Comparison of ENCODE assay signal across 8 cellular contexts in the genomic region with DNA sequence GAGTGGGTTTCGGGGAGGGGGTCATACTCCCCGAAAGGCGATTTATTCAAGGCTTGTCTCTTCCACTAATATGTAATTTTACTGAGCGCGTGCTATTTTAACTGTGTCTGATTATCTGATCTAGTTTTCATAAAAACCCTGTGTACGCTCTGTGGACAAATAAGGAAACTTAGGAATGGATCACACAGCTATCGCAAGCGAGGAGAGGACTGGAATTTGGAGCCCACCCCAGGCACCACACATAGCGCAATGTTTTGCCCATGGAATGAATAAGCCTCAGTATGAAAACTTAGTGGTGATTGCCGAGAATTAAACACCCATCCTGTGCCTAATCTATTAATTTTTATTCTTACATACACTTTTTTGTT. TPM values are rescaled to one million over a fixed set of nuclear protein-coding genes. Genes with fewer than 3 reads are reported as not detected.
DNase-seq lines count a peak whose midpoint lies in the region; ATAC-seq and TF ChIP-seq lines count a peak whose summit lies in the region.

No MANE protein-coding gene starts in this region.

- peaks cover 24% of the 10 kb centered on the region for H3K79me2 ChIP-seq in osteoblast (ENCODE audit: insufficient read depth, low read length)

- H4K20me1 ChIP-seq in osteoblast (ENCODE audit: insufficient read depth, low read length) = peaks cover 40% of the 10 kb centered on the region

- H3K36me3 Mint-ChIP-seq in stimulated activated naive CD8-positive, alpha-beta T cell treated with anti-CD3 and anti-CD28 coated beads, Interleukin-15, Interleukin-2, amounts not matched to agents 100 ng/mL and 50 ng/mL, for 24 hours (ENCODE audit: low read depth) = peaks cover 42% of the 10 kb centered on the region

- no peaks in the 10 kb centered on the region for H3K9me3 Mint-ChIP-seq in stimulated activated naive CD8-positive, alpha-beta T cell treated with anti-CD3 and anti-CD28 coated beads, Interleukin-15, Interleukin-2, amounts not matched to agents 100 ng/mL and 50 ng/mL, for 24 hours

- no peak for ATAC-seq in stimulated activated naive CD8-positive, alpha-beta T cell treated with anti-CD3 and anti-CD28 coated beads, Interleukin-15, Interleukin-2, amounts not matched to agents 100 U/mL and 50 U/mL, for 24 hours
- ATAC-seq in SK-N-SH treated with all-trans-retinoic acid at 6 μM for 48 hours (peak; percentile 45), GM19467 (IDR thresholded peaks at IDR 0.05; ENCODE audit: unreplicated experiment) (no peak), GM21619 (IDR thresholded peaks at IDR 0.05; ENCODE audit: unreplicated experiment) (no peak)

- peaks cover 36% of the 10 kb centered on the region for H3K4me1 Mint-ChIP-seq in stimulated activated naive CD8-positive, alpha-beta T cell treated with anti-CD3 and anti-CD28 coated beads, Interleukin-15, Interleukin-2, amounts not matched to agents 100 ng/mL and 50 ng/mL, for 24 hours (ENCODE audit: low read depth)

- peak overlapping the region; percentile 97 for H3K4me3 Mint-ChIP-seq in stimulated activated naive CD8-positive, alpha-beta T cell treated with anti-CD3 and anti-CD28 coated beads, Interleukin-15, Interleukin-2, amounts not matched to agents 100 ng/mL and 50 ng/mL, for 24 hours

- TF ChIP-seq CTCF in osteoblast (IDR thresholded peaks at IDR 0.05; ENCODE audit: extremely low read depth, low read depth, low read length) = no peak

- H3K27me3 ChIP-seq in osteoblast (ENCODE audit: insufficient read depth, low read length) = no peaks in the 10 kb centered on the region

- peak overlapping the region; percentile 72 for H3K27ac ChIP-seq in osteoblast (ENCODE audit: low read depth, low read length)

- H2AFZ ChIP-seq in osteoblast (ENCODE audit: low read length) = peak overlapping the region; percentile 98

- H3K27ac Mint-ChIP-seq in stimulated activated naive CD8-positive, alpha-beta T cell treated with anti-CD3 and anti-CD28 coated beads, Interleukin-15, Interleukin-2, amounts not matched to agents 100 ng/mL and 50 ng/mL, for 24 hours = peak overlapping the region; percentile 96

- DNase-seq in stimulated activated naive CD8-positive, alpha-beta T cell treated with anti-CD3 and anti-CD28 coated beads, Interleukin-15, Interleukin-2, amounts not matched to agents 100 U/mL and 50 U/mL, for 24 hours = no peak
- DNase-seq in fibroblast of gingiva (ENCODE audit: low read depth) (peak; percentile 42), osteoblast (ENCODE audit: insufficient read length, low spot score, missing footprints) (no peak), A172 (ENCODE audit: low spot score) (no peak)

- H3K4me1 ChIP-seq in osteoblast (ENCODE audit: insufficient read depth, low read length) = peaks cover 25% of the 10 kb centered on the region

- H3K4me3 ChIP-seq in osteoblast (ENCODE audit: insufficient read depth, low read length) = peak overlapping the region; percentile 80

- no peaks in the 10 kb centered on the region for H3K9me3 ChIP-seq in osteoblast (ENCODE audit: low read depth, low read length)

- H3K4me2 ChIP-seq in osteoblast (ENCODE audit: insufficient read depth, low read length) = peak overlapping the region; percentile 84

- peaks cover 37% of the 10 kb centered on the region for H3K36me3 ChIP-seq in osteoblast (ENCODE audit: insufficient read depth, low read length)

- H3K27me3 Mint-ChIP-seq in stimulated activated naive CD8-positive, alpha-beta T cell treated with anti-CD3 and anti-CD28 coated beads, Interleukin-15, Interleukin-2, amounts not matched to agents 100 ng/mL and 50 ng/mL, for 24 hours = no peaks in the 10 kb centered on the region

TF ChIP-seq in SK-N-SH treated with all-trans-retinoic acid at 6 μM for 48 hours, 23 proteins besides CTCF, POLR2A, EP300 and RAD21:
- no peak for TF ChIP-seq PPARA (CRISPR knock-in tag; IDR thresholded peaks at IDR 0.05; ENCODE audit: borderline replicate concordance)
- no peak for TF ChIP-seq ZNF565 (CRISPR knock-in tag; conservative IDR thresholded peaks at IDR 0.05; ENCODE audit: low read depth)
- TF ChIP-seq BACH2 (CRISPR knock-in tag; IDR thresholded peaks at IDR 0.05; ENCODE audit: borderline replicate concordance) = no peak
- no peak for TF ChIP-seq OSR1 (CRISPR knock-in tag; IDR thresholded peaks at IDR 0.05)
- no peak for TF ChIP-seq ESRRG (CRISPR knock-in tag; IDR thresholded peaks at IDR 0.05)
- TF ChIP-seq CSDC2 (CRISPR knock-in tag; IDR thresholded peaks at IDR 0.05) = no peak
- no peak for TF ChIP-seq ZNF8 (CRISPR knock-in tag; IDR thresholded peaks at IDR 0.05)
- no peak for TF ChIP-seq SNAI2 (CRISPR knock-in tag; IDR thresholded peaks at IDR 0.05)
- no peak for TF ChIP-seq POU6F1 (CRISPR knock-in tag; IDR thresholded peaks at IDR 0.05; ENCODE audit: borderline replicate concordance, low read depth)
- no peak for TF ChIP-seq PATZ1 (CRISPR knock-in tag; IDR thresholded peaks at IDR 0.05; ENCODE audit: borderline replicate concordance)
- TF ChIP-seq ZNF70 (CRISPR knock-in tag; IDR thresholded peaks at IDR 0.05) = no peak

RNA-seq across cellular contexts. Expression of gene RAB42, which starts 9.8 kb away (rescaled TPM):
- 5.0 and 5.1 TPM in 2 replicates for total RNA-seq in osteoblast
- 0.17 TPM in 1 of 2 replicates, not detected in the other for total RNA-seq in A172 (2014; rRNA removed; shearing (Covaris generic))

RNA-seq across cellular contexts. Expression of gene TRNAU1AP, which starts 29.3 kb away (rescaled TPM):
- 23.2 and 28.3 TPM in 2 replicates for total RNA-seq in osteoblast
- total RNA-seq in A172 (2014; rRNA removed; shearing (Covaris generic)) = 15.2 and 17.1 TPM in 2 replicates
